ENCODE assay signal across 9 cellular contexts in the genomic region with DNA sequence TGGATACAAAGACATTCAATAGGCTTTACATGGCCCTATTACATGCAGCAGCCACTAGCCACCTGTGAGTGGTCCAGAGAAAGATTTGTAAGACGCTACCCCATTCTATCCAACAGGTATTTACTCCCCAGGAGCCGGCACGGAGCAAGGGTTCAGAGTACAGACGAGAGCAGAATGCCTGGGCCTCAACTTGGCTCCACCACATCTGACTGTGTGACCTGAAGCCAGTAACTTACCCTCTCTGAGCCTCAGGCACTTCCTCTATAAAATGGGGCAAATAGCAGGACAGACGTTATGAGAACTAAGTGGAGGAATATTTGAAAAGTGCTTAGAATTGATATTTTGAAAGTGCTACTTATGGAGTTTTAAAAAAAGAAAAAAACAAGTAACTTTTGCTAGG.
"Had no signal": no experiment of that assay in that cellular context is flagged by ENCODE, and none has a peak within 500 bp of the region (broad histone marks: within the 10 kb centered on the region; RNA-seq: fewer than 3 reads in every experiment).

No MANE protein-coding gene starts in this region.

- DNase-seq: activated CD4-positive, alpha-beta T cell treated with anti-CD3 and anti-CD28 coated beads, Interleukin-2, amount 10 ng/mL, durations not matched to agents 24 days and 14 days; activated naive CD4-positive, alpha-beta T cell treated with Interleukin-2 at 50 U/mL for 16 hours; dermis blood vessel endothelial cell; erythroblast; stimulated activated CD4-positive, alpha-beta T cell treated with anti-CD3 and anti-CD28 coated beads, Interleukin-2, amount 100 ng/mL, for 48 hours; T-cell; T1000; transverse colon had no signal

- ATAC-seq: T-cell had no signal

- H3K27ac ChIP-seq: SK-N-MC had no signal

- H3K4me3 ChIP-seq: SK-N-MC, transverse colon had no signal

- H3K9me3 ChIP-seq: transverse colon had no signal

- H3K27me3 ChIP-seq: transverse colon had no signal
